ENCODE assay signal across 10 cellular contexts in genomic region chr9:124210697-124211096, GRCh38. TPM values are rescaled to one million over a fixed set of nuclear protein-coding genes. Genes with fewer than 3 reads are reported as not detected.
DNase-seq lines count a peak whose midpoint lies in the region; ATAC-seq and TF ChIP-seq lines count a peak whose summit lies in the region.
"Had no signal": no experiment of that assay in that cellular context is flagged by ENCODE, and none has a peak within 500 bp of the region (broad histone marks: within the 10 kb centered on the region; RNA-seq: fewer than 3 reads in every experiment).

No MANE protein-coding gene starts in this region.

- peak overlapping the region; percentile 57 for H3K4me3 Mint-ChIP-seq in natural killer cell treated with Interleukin-12 subunit alpha and Interleukin-12 subunit beta and Interleukin-15 and Interleukin-18, amount 100 ng/mL, for 72 hours

- peaks cover 90% of the 10 kb centered on the region for H3K4me1 ChIP-seq in OCI-LY3 (ENCODE audit: low read length)

- peak overlapping the region; percentile 73 to 81 for H3K27ac Mint-ChIP-seq in natural killer cell treated with Interleukin-12 subunit alpha and Interleukin-12 subunit beta and Interleukin-15 and Interleukin-18, amount 100 ng/mL, for 72 hours

- no peak for TF ChIP-seq CTCF in OCI-LY3 (IDR thresholded peaks at IDR 0.05; ENCODE audit: low read depth, low read length)

- no peaks in the 10 kb centered on the region for H3K27me3 ChIP-seq in OCI-LY3 (ENCODE audit: low read depth, low read length)

- no peaks in the 10 kb centered on the region for H3K27me3 Mint-ChIP-seq in natural killer cell treated with Interleukin-12 subunit alpha and Interleukin-12 subunit beta and Interleukin-15 and Interleukin-18, amount 100 ng/mL, for 72 hours

- H3K4me2 ChIP-seq in OCI-LY3 (ENCODE audit: low read length): peak overlapping the region; percentile 76

- H3K4me3 ChIP-seq in OCI-LY3 (ENCODE audit: low read length): peak overlapping the region; percentile 44

- no peaks in the 10 kb centered on the region for H3K9me3 Mint-ChIP-seq in natural killer cell treated with Interleukin-12 subunit alpha and Interleukin-12 subunit beta and Interleukin-15 and Interleukin-18, amount 100 ng/mL, for 72 hours

- peak; percentile 49 to 64 for DNase-seq in activated CD4-positive, alpha-beta T cell treated with anti-CD3 and anti-CD28 coated beads, Interleukin-2, amount 50 U/mL, for 48 hours
- DNase-seq in activated CD4-positive, alpha-beta T cell treated with anti-CD3 and anti-CD28 coated beads, Interleukin-2, amount 50 U/mL, for 4 hours: no peak
- DNase-seq in natural killer cell treated with Interleukin-12 subunit alpha and Interleukin-12 subunit beta and Interleukin-15 and Interleukin-18, amount 100 ng/mL, for 72 hours (ENCODE audit: low spot score): peak; percentile 84
- DNase-seq in cerebellar nuclear complex (lab: John Stamatoyannopoulos, UW): no peak
- no peak for DNase-seq in DMS53 treated with DMSO at 0.1 percent for 48 hours (lab: John Stamatoyannopoulos, UW; ENCODE audit: unreplicated experiment)
- DNase-seq in MV-4-11 (lab: John Stamatoyannopoulos, UW): no peak
- DNase-seq: effector memory CD4-positive, alpha-beta T cell; substantia nigra had no signal

- peak; percentile 61 for ATAC-seq in HG02588 (IDR thresholded peaks at IDR 0.05; ENCODE audit: unreplicated experiment)
- ATAC-seq in natural killer cell treated with Interleukin-12 subunit alpha and Interleukin-12 subunit beta and Interleukin-15 and Interleukin-18, amount 100 ng/mL, for 72 hours: peak; percentile 92 to 94

- H2AFZ ChIP-seq in OCI-LY3 (ENCODE audit: low read depth, low read length): 0 out of 2 replicates have a peak overlapping the region, but pooled peaks have one; percentile 23

- H3K36me3 ChIP-seq in OCI-LY3 (replicated peaks; ENCODE audit: low read depth, low read length): no peaks in the 10 kb centered on the region

- peak overlapping the region; percentile 63 for H3K9ac ChIP-seq in OCI-LY3 (ENCODE audit: low read length)

- H3K79me2 ChIP-seq in OCI-LY3 (ENCODE audit: low read length): no peaks in the 10 kb centered on the region

- peaks cover 78 to 80% of the 10 kb centered on the region in 2 donors for H3K4me1 Mint-ChIP-seq in natural killer cell treated with Interleukin-12 subunit alpha and Interleukin-12 subunit beta and Interleukin-15 and Interleukin-18, amount 100 ng/mL, for 72 hours (ENCODE audit: low read depth in 2 of 2)

- peak overlapping the region; percentile 84 for H3K27ac ChIP-seq in OCI-LY3 (ENCODE audit: low read length)

- no peaks in the 10 kb centered on the region for H3K9me3 ChIP-seq in OCI-LY3 (ENCODE audit: insufficient read depth, low read length)

- no peaks in the 10 kb centered on the region for H4K20me1 ChIP-seq in OCI-LY3 (ENCODE audit: insufficient read depth, low read length)

- H3K36me3 Mint-ChIP-seq in natural killer cell treated with Interleukin-12 subunit alpha and Interleukin-12 subunit beta and Interleukin-15 and Interleukin-18, amount 100 ng/mL, for 72 hours: no peaks in the 10 kb centered on the region

RNA-seq across cellular contexts. Expression of gene NEK6, which starts 47.1 kb away (rescaled TPM):
- total RNA-seq in natural killer cell treated with Interleukin-12 subunit alpha and Interleukin-12 subunit beta and Interleukin-15 and Interleukin-18, amount 100 ng/mL, for 72 hours: 10 to 100 TPM; 11.4 to 38.7 TPM

Comparison
In these comparisons a context has a peak if more than half of its experiments do, and no peak if none do; other contexts are left out.
1. DNase-seq: peak in activated CD4-positive, alpha-beta T cell treated with anti-CD3 and anti-CD28 coated beads, Interleukin-2, amount 50 U/mL, for 48 hours (2 of 2) and natural killer cell treated with Interleukin-12 subunit alpha and Interleukin-12 subunit beta and Interleukin-15 and Interleukin-18, amount 100 ng/mL, for 72 hours (single experiment); none in activated CD4-positive, alpha-beta T cell treated with anti-CD3 and anti-CD28 coated beads, Interleukin-2, amount 50 U/mL, for 4 hours (0 of 2), cerebellar nuclear complex (0 of 2), DMS53 treated with DMSO at 0.1 percent for 48 hours (single experiment) and MV-4-11 (single experiment).